In genomic region chr6:32666420-32667300, GRCh38 we compare ENCODE assay signal across 8 cellular contexts. TPM values are rescaled to one million over a fixed set of nuclear protein-coding genes. Genes with fewer than 3 reads are reported as not detected.
A peak's percentile ranks its signal among the peaks of the same experiment; 100 is the strongest.
DNase-seq lines count a peak whose midpoint lies in the region; ATAC-seq, FAIRE-seq and TF ChIP-seq lines count a peak whose summit lies in the region.

TSS of gene HLA-DQB1 (minus strand) at chr6:32666657. CDS start at chr6:32666607, 50 bp downstream.

- peak within 1 kb of the TSS in 6 of 10 experiments; percentile 41 to 53 (median 48); a peak in 7 of 20 replicates for H3K4me3 ChIP-seq in BLaER1 treated with 17β-estradiol and CSF1 and Interleukin-3, amounts not matched to agents 10 nM and 100 nM
- H3K4me3 ChIP-seq in SK-N-SH (ENCODE audit: low read depth in 2 of 2, low read length in 1 of 2) (no peak within 1 kb of the TSS), K562 (no peak within 1 kb of the TSS), sigmoid colon (no peak within 1 kb of the TSS)

- TF ChIP-seq EP300 in SK-N-SH (IDR thresholded peaks at IDR 0.05; ENCODE audit: borderline replicate concordance in 1 of 2, low read depth in 1 of 2, low read length in 1 of 2) = no peak
- TF ChIP-seq EP300 in K562 (IDR thresholded peaks at IDR 0.05; ENCODE audit: low read length) = no peak
- no peak for TF ChIP-seq EP300 in sigmoid colon (IDR thresholded peaks at IDR 0.05)

- peak; percentile 72 for ATAC-seq in GM18870 (IDR thresholded peaks at IDR 0.05; ENCODE audit: unreplicated experiment)
- peak; percentile 65 for ATAC-seq in HG03135 (IDR thresholded peaks at IDR 0.05; ENCODE audit: unreplicated experiment)
- ATAC-seq in K562 = peak; percentile 84

- TF ChIP-seq CTCF in SK-N-SH (IDR thresholded peaks at IDR 0.05) (no peak), K562 (IDR thresholded peaks at IDR 0.05 in 2 of 3, conservative IDR thresholded peaks at IDR 0.05 in 1 of 3; ENCODE audit: insufficient read depth in 2 of 3, low read depth in 1 of 3, low read length in 3 of 3) (no peak), sigmoid colon (IDR thresholded peaks at IDR 0.05) (no peak)

- no peaks in the 10 kb centered on the region for H4K20me1 ChIP-seq in BLaER1 treated with 17β-estradiol and CSF1 and Interleukin-3, amounts not matched to agents 10 nM and 100 nM
- H4K20me1 ChIP-seq in SK-N-SH (ENCODE audit: insufficient read depth) (no peaks in the 10 kb centered on the region), K562 (replicated peaks; ENCODE audit: control insufficient read depth, insufficient read depth, low read length) (no peaks in the 10 kb centered on the region)

- CTCF ChIA-PET in SK-N-SH (lab: Yijun Ruan, JAX) (no interaction called here), K562 (lab: Yijun Ruan, JAX; ENCODE audit: low intra/inter-chr PET ratio) (no interaction called here)

- intact Hi-C loops in K562 (cut with micrococcal nuclease) (no loop called here), sigmoid colon (cut with DNase I) (no loop called here)

- BruUV-seq in K562 (replicated peaks; lab: Mats Ljungman, UMichigan) = no TSS peak

- H3K4me1 ChIP-seq in BLaER1 treated with 17β-estradiol and CSF1 and Interleukin-3, amounts not matched to agents 10 nM and 100 nM = no peaks in the 10 kb centered on the region; a peak in 2 of 20 replicates
- H3K4me1 ChIP-seq in SK-N-SH (ENCODE audit: control insufficient read depth in 1 of 2, insufficient read depth in 2 of 2, low read depth in 1 of 2, low read length in 1 of 2) (no peaks in the 10 kb centered on the region), K562 (replicated peaks in 1 of 2; ENCODE audit: control insufficient read depth in 2 of 2, insufficient read depth in 2 of 2, low read length in 2 of 2) (no peaks in the 10 kb centered on the region), sigmoid colon (no peaks in the 10 kb centered on the region)

- WGBS in SK-N-SH (ENCODE audit: low lambda C conversion rate) = under 1% methylated on average over 16 of the region's 16 CpGs
- 3% methylated on average over 15 of the region's 16 CpGs for WGBS in K562 (ENCODE audit: insufficient coverage, low coverage, missing lambda C conversion rate)
- WGBS in sigmoid colon, 2 donors = 6 to 13% methylated on average over 16 of the region's 16 CpGs

- H3K9ac ChIP-seq in BLaER1 treated with 17β-estradiol and CSF1 and Interleukin-3, amounts not matched to agents 10 nM and 100 nM = no peak within 1 kb of the TSS
- no peak within 1 kb of the TSS for H3K9ac ChIP-seq in SK-N-SH
- H3K9ac ChIP-seq in K562 (ENCODE audit: insufficient read depth in 1 of 2, low read depth in 2 of 2, low read length in 2 of 2) = no peak within 1 kb of the TSS

- TF ChIP-seq RAD21 in SK-N-SH (IDR thresholded peaks at IDR 0.05; ENCODE audit: low read length) (no peak), K562 (CRISPR knock-in tag; conservative IDR thresholded peaks at IDR 0.05 in 1 of 2, IDR thresholded peaks at IDR 0.05 in 1 of 2) (no peak)

- POLR2A ChIA-PET in SK-N-SH (lab: Yijun Ruan, JAX) (no interaction called here), K562 (lab: Yijun Ruan, JAX) (no interaction called here)

- in situ Hi-C loops in K562 (cut with MboI) = no loop called here

- H3K27me3 ChIP-seq in BLaER1 treated with 17β-estradiol and CSF1 and Interleukin-3, amounts not matched to agents 10 nM and 100 nM = peaks cover 0 to 10% (median 6%) of the 10 kb centered on the region in 11 experiments; a peak in 13 of 22 replicates
- H3K27me3 ChIP-seq in SK-N-SH (ENCODE audit: insufficient read depth) (no peaks in the 10 kb centered on the region; the same call in 1 of the 2 replicates), K562 (ENCODE audit: control insufficient read depth in 2 of 2, insufficient read depth in 2 of 2, low read length in 2 of 2) (no peaks in the 10 kb centered on the region), sigmoid colon (peaks cover 0 to 4% (median 0%) of the 10 kb centered on the region in 3 donors)

- H3K79me2 ChIP-seq in SK-N-SH (ENCODE audit: insufficient read depth) = no peaks in the 10 kb centered on the region
- no peaks in the 10 kb centered on the region for H3K79me2 ChIP-seq in K562 (ENCODE audit: control insufficient read depth, insufficient read depth, low read length)

- H2AFZ ChIP-seq in SK-N-SH (ENCODE audit: low read depth) (no peak within 1 kb of the TSS), K562 (ENCODE audit: low read depth, low read length) (no peak within 1 kb of the TSS)

- no peaks in the 10 kb centered on the region for H3K36me3 ChIP-seq in BLaER1 treated with 17β-estradiol and CSF1 and Interleukin-3, amounts not matched to agents 10 nM and 100 nM
- H3K36me3 ChIP-seq in SK-N-SH (replicated peaks in 1 of 2; ENCODE audit: control insufficient read depth in 1 of 2, insufficient read depth in 2 of 2, low read length in 1 of 2) (no peaks in the 10 kb centered on the region), K562 (ENCODE audit: control insufficient read depth, insufficient read depth, low read length) (no peaks in the 10 kb centered on the region), sigmoid colon (no peaks in the 10 kb centered on the region)

- H3K4me2 ChIP-seq in BLaER1 treated with 17β-estradiol and CSF1 and Interleukin-3, amounts not matched to agents 10 nM and 100 nM = no peak within 1 kb of the TSS
- H3K4me2 ChIP-seq in SK-N-SH = no peak within 1 kb of the TSS
- no peak within 1 kb of the TSS for H3K4me2 ChIP-seq in K562 (ENCODE audit: insufficient read depth, low read length)

- DNase-seq in SK-N-SH (peak; percentile 49), K562 (ENCODE audit: extremely low read depth in 1 of 4, low spot score in 3 of 4) (no peak), kidney glomerular epithelial cell (lab: John Stamatoyannopoulos, UW) (peak; percentile 64), sigmoid colon (no peak)
- DNase-seq in stimulated activated CD4-positive, alpha-beta T cell treated with anti-CD3 and anti-CD28 coated beads, TNF-alpha, amount 100 ng/mL, for 24 hours (ENCODE audit: low read depth in 3 of 3) = peak in 2 of 3 experiments; percentile 13 to 22

- no peak for FAIRE-seq in K562 (lab: Jason Lieb, UNC)

- H3K9me3 ChIP-seq in BLaER1 treated with 17β-estradiol and CSF1 and Interleukin-3, amounts not matched to agents 10 nM and 100 nM (replicated peaks in 1 of 11) = no peaks in the 10 kb centered on the region
- H3K9me3 ChIP-seq in SK-N-SH (no peaks in the 10 kb centered on the region), K562 (replicated peaks; ENCODE audit: control insufficient read depth, insufficient read depth, low read depth, low read length) (no peaks in the 10 kb centered on the region), sigmoid colon (peaks cover 0 to 3% (median 0%) of the 10 kb centered on the region in 4 donors)

- H3F3A ChIP-seq in SK-N-SH (replicated peaks; ENCODE audit: insufficient read depth) = no peaks in the 10 kb centered on the region

- H3K9me2 ChIP-seq in SK-N-SH = no peaks in the 10 kb centered on the region

- no peaks in the 10 kb centered on the region for H3K9me1 ChIP-seq in K562 (ENCODE audit: control insufficient read depth, insufficient read depth, low read length)

- H3K27ac ChIP-seq in BLaER1 treated with 17β-estradiol and CSF1 and Interleukin-3, amounts not matched to agents 10 nM and 100 nM = no peak within 1 kb of the TSS
- H3K27ac ChIP-seq in SK-N-SH (ENCODE audit: low read depth in 2 of 2, low read length in 1 of 2) (no peak within 1 kb of the TSS), K562 (ENCODE audit: extremely low read depth, low read depth, low read length) (no peak within 1 kb of the TSS), sigmoid colon (no peak within 1 kb of the TSS)

- TF ChIP-seq POLR2A in K562 (conservative IDR thresholded peaks at IDR 0.05) = no peak
- no peak for TF ChIP-seq POLR2A in sigmoid colon (IDR thresholded peaks at IDR 0.05)

TF ChIP-seq in SK-N-SH, 30 proteins besides CTCF, POLR2A, EP300 and RAD21 (continues in another document):
- TF ChIP-seq POLR2AphosphoS5 (IDR thresholded peaks at IDR 0.05; ENCODE audit: low read depth, low read length) = no peak

TF ChIP-seq in K562, 482 proteins besides CTCF, POLR2A, EP300 and RAD21 (continues in another document):
- no peak for TF ChIP-seq ZNF75A (CRISPR knock-in tag; IDR thresholded peaks at IDR 0.05)
- no peak for TF ChIP-seq NFIX (CRISPR knock-in tag; IDR thresholded peaks at IDR 0.05; ENCODE audit: low read depth)
- TF ChIP-seq SMC3 (conservative IDR thresholded peaks at IDR 0.05; ENCODE audit: insufficient read depth, low read depth, low read length) = no peak
- TF ChIP-seq NFYB (IDR thresholded peaks at IDR 0.05; ENCODE audit: extremely low read depth, insufficient read length) = peak; percentile 4
- TF ChIP-seq NRF1 (conservative IDR thresholded peaks at IDR 0.05 in 1 of 2, IDR thresholded peaks at IDR 0.05 in 1 of 2) = no peak
- TF ChIP-seq RFX5 (IDR thresholded peaks at IDR 0.05; ENCODE audit: low read depth, low read length) = peak; percentile 89

RNA-seq across cellular contexts. Expression of gene HLA-DQB1, which starts in this region (rescaled TPM):
- polyA plus RNA-seq in SK-N-SH (2012; rRNA removed) (not detected in 2 replicates), K562 (2011; rRNA removed) (not detected in 2 replicates), K562 (2014; fragmentation: Illumina TruSeq; extraction: Trizol) (not detected in 2 replicates), K562 (2014; fragmentation: Nextera tagmentation; extraction: Ambion mirVana) (not detected), K562 (2014; rRNA removed) (not detected in 2 replicates), sigmoid colon (100 to 1,000 TPM in 1 of 3 donors, 10 to 100 TPM in 2; 36.6 to 182 (median 77.9) TPM)
- polyA plus RNA-seq in SK-N-SH (2012; cell fraction: cytosol; rRNA removed) = 0.09 TPM in 1 of 2 replicates, not detected in the other
- polyA plus RNA-seq in SK-N-SH (2012; cell fraction: nucleus; rRNA removed) = not detected in 2 replicates
- not detected in 2 replicates for total RNA-seq in K562 (2011; cell fraction: chromatin; rRNA removed; ENCODE audit: low replicate concordance)
- total RNA-seq in K562 (2011; cell fraction: nucleolus; rRNA removed) = not detected in 2 replicates
- total RNA-seq in K562 (2011; cell fraction: nucleoplasm; rRNA removed) = not detected in 2 replicates
- total RNA-seq in K562 (2014; rRNA removed) (not detected in 2 replicates), K562 (2014; rRNA removed; fragmentation: Illumina TruSeq; extraction: Trizol) (not detected in 2 replicates), K562 (2015; rRNA removed; fragmentation: Illumina TruSeq; extraction: Trizol) (not detected in 2 replicates), K562 (2021) (0.29 TPM in 1 of 2 replicates, not detected in the other), sigmoid colon (1 to 10 TPM in 2 of 4 donors, under 1 TPM in 2; under 0.01 to 3.5 (median 1.7) TPM)
- polyA plus RNA-seq in K562 (2011; cell fraction: cytosol; rRNA removed) = not detected in 2 replicates
- not detected in 2 replicates for polyA plus RNA-seq in K562 (2011; cell fraction: nucleus; rRNA removed)
- not detected in 2 replicates for polyA plus RNA-seq in K562 (2012)
- polyA minus RNA-seq in K562 (2011; rRNA and poly(A)+ RNA removed) = not detected in 2 replicates
- not detected in 2 replicates for polyA minus RNA-seq in K562 (2011; cell fraction: cytosol; rRNA and poly(A)+ RNA removed)
- polyA minus RNA-seq in K562 (2011; cell fraction: nucleus; rRNA and poly(A)+ RNA removed) = not detected in 2 replicates

Comparison
In these comparisons a context has a peak if more than half of its experiments do, and no peak if none do; other contexts are left out.
1. RNA of gene HLA-DQB1 (polyA plus RNA-seq): 36.6 to 182 TPM in sigmoid colon; 0.09 TPM in SK-N-SH and not detected in K562; every median in the first group is over 10 times any median in the second.
2. Peak in DNase-seq in SK-N-SH; RNA of the gene not detected or under 1 TPM.
3. Peak in ATAC-seq in K562; RNA of the gene not detected or under 1 TPM.
4. H3K4me3 ChIP-seq: peak in BLaER1 treated with 17β-estradiol and CSF1 and Interleukin-3, amounts not matched to agents 10 nM and 100 nM (6 of 10); none in SK-N-SH (0 of 2), K562 (single experiment) and sigmoid colon (0 of 4).
5. DNase-seq: peak in kidney glomerular epithelial cell (single experiment) and stimulated activated CD4-positive, alpha-beta T cell treated with anti-CD3 and anti-CD28 coated beads, TNF-alpha, amount 100 ng/mL, for 24 hours (2 of 3); none in K562 (0 of 4) and sigmoid colon (single experiment).
6. Peak in every context shown above with its lines, with median percentiles within 50 percentile points of each other: ATAC-seq.